In the genomic region with DNA sequence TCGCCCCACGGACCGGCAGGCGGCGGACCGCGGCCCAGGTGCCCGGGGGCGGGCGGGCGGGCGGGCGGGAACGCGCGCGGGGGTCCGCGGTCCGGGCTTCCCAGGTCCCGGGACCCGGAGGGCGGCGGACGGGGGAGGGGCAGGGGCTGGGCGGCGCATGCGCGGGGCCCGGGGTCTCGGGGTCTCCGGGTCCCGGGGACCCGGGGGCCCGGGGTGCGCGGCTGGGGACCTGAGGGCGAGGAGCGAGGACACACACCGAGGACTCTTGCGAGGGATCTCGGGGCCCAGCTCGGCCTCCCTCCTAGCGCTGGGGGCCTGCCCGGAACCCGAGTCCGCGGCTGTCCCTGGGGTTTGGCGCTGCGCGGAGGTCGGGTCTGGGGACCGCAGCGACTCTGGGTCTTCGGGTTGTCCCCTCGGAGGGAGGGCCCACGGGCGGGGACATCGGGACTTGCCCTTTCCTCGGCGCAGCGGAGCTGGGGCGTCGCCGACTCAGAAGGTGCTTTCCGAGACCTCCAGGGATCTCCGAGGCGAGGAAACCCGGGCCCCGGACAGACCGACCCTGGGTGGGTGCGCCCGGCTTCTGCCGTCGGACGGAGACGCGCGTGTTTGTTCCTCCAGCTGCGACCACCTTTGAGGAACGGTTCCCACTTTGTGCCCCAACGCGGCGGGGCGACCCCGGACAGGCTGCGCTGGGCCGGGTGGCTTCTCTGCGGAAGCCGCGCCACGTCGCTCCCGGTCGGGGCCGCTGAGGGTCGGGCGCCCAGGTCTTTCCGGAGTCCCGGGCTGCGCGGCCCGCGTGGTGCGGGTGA, we compare ENCODE assay signal across 8 cellular contexts. TPM values are rescaled to one million over a fixed set of nuclear protein-coding genes. Genes with fewer than 3 reads are reported as not detected.
A peak's percentile ranks its signal among the peaks of the same experiment; 100 is the strongest.
DNase-seq lines count a peak whose midpoint lies in the region; ATAC-seq and TF ChIP-seq lines count a peak whose summit lies in the region.

No MANE protein-coding gene starts in this region.

- no peaks in the 10 kb centered on the region; the same call in 1 of the 2 replicates for H4K20me1 ChIP-seq in OCI-LY3 (ENCODE audit: insufficient read depth, low read length)

- H3K27ac Mint-ChIP-seq in activated T-helper 2 cell treated with anti-CD3 and anti-CD28 coated beads, Interferon-gamma antibody, Interleukin-2, Interleukin-4, amounts not matched to agents 10 μg/mL and 5 μg/mL and 100 μg/mL, durations not matched to agents 14 hours and 24 hours and 36 hours, result no peak overlapping the region

- no peaks in the 10 kb centered on the region for H3K9me3 Mint-ChIP-seq in activated T-helper 2 cell treated with anti-CD3 and anti-CD28 coated beads, Interferon-gamma antibody, Interleukin-2, Interleukin-4, amounts not matched to agents 10 μg/mL and 5 μg/mL and 100 μg/mL, durations not matched to agents 14 hours and 24 hours and 36 hours

- no peak overlapping the region for H4K91ac ChIP-seq in trophoblast cell (ENCODE audit: low read depth, low read length)

- H3K4ac ChIP-seq in trophoblast cell (ENCODE audit: low read depth, low read length), result no peak overlapping the region

- H3K23ac ChIP-seq in trophoblast cell (ENCODE audit: low read length), result no peak overlapping the region

- no CpG with 5 or more reads among the region's 105 CpGs for WGBS in trophoblast cell (ENCODE audit: extremely low coverage, insufficient coverage, insufficient read length)

- peaks cover 13% of the 10 kb centered on the region for H3K36me3 Mint-ChIP-seq in activated T-helper 2 cell treated with anti-CD3 and anti-CD28 coated beads, Interferon-gamma antibody, Interleukin-2, Interleukin-4, amounts not matched to agents 10 μg/mL and 5 μg/mL and 100 μg/mL, durations not matched to agents 14 hours and 24 hours and 36 hours (ENCODE audit: low read depth)

- no peak overlapping the region for H2BK12ac ChIP-seq in trophoblast cell (ENCODE audit: low read length)

- H3K4me2 ChIP-seq in OCI-LY3 (ENCODE audit: low read length), result peak overlapping the region; percentile 88
- peak overlapping the region; percentile 99 for H3K4me2 ChIP-seq in trophoblast cell (ENCODE audit: low read length)

- TF ChIP-seq CTCF in HFF-Myc (IDR thresholded peaks at IDR 0.05; ENCODE audit: low read depth, low read length, missing control alignments), result no peak
- TF ChIP-seq CTCF in OCI-LY3 (IDR thresholded peaks at IDR 0.05; ENCODE audit: low read depth, low read length), result no peak
- peak in 1 of 4 experiments; percentile 9 for TF ChIP-seq CTCF in uterus (IDR thresholded peaks at IDR 0.05)

- peaks cover 18% of the 10 kb centered on the region for H3K4me1 ChIP-seq in OCI-LY3 (ENCODE audit: low read length)
- H3K4me1 ChIP-seq in trophoblast cell (ENCODE audit: control insufficient read depth in 1 of 2, insufficient read depth in 2 of 2, low read length in 2 of 2), result peaks cover 7 to 8% of the 10 kb centered on the region in 2 experiments
- H3K4me1 ChIP-seq in uterus, result peaks cover 0 to 8% of the 10 kb centered on the region in 2 donors

- H3K14ac ChIP-seq in trophoblast cell (ENCODE audit: low read length), result peak overlapping the region; percentile 81

- peak overlapping the region; percentile 63 for H3K27ac ChIP-seq in OCI-LY3 (ENCODE audit: low read length)
- no peak overlapping the region for H3K27ac ChIP-seq in trophoblast cell (ENCODE audit: low read depth, low read length)
- H3K27ac ChIP-seq in uterus, result peak overlapping the region; percentile 88 to 90

- TF ChIP-seq POLR2A in uterus (IDR thresholded peaks at IDR 0.05), result no peak

- H4K12ac ChIP-seq in trophoblast cell (ENCODE audit: low read depth, low read length), result peak overlapping the region; percentile 32

- H3K27me3 Mint-ChIP-seq in activated T-helper 2 cell treated with anti-CD3 and anti-CD28 coated beads, Interferon-gamma antibody, Interleukin-2, Interleukin-4, amounts not matched to agents 10 μg/mL and 5 μg/mL and 100 μg/mL, durations not matched to agents 14 hours and 24 hours and 36 hours (ENCODE audit: low read depth), result peaks cover 33% of the 10 kb centered on the region

- H4K8ac ChIP-seq in trophoblast cell (ENCODE audit: low read depth, low read length), result peak overlapping the region; percentile 53

- H3K36me3 ChIP-seq in OCI-LY3 (replicated peaks; ENCODE audit: low read depth, low read length) (peaks cover 9% of the 10 kb centered on the region), trophoblast cell (ENCODE audit: control insufficient read depth in 1 of 2, insufficient read depth in 2 of 2, low read length in 2 of 2) (no peaks in the 10 kb centered on the region), uterus (no peaks in the 10 kb centered on the region)

- peak overlapping the region; percentile 15 for H3K18ac ChIP-seq in trophoblast cell (ENCODE audit: low read length)

- H2AFZ ChIP-seq in OCI-LY3 (ENCODE audit: low read depth, low read length) (peak overlapping the region; percentile 7; the same call in 1 of the 2 replicates), trophoblast cell (ENCODE audit: insufficient read depth, low read length, poor library complexity) (peak overlapping the region; percentile 61)

- no peak overlapping the region for H2AK5ac ChIP-seq in trophoblast cell (ENCODE audit: low read length)

- H3K79me1 ChIP-seq in trophoblast cell (ENCODE audit: low read length), result peaks cover 6% of the 10 kb centered on the region

- H3K4me3 Mint-ChIP-seq in activated T-helper 2 cell treated with anti-CD3 and anti-CD28 coated beads, Interferon-gamma antibody, Interleukin-2, Interleukin-4, amounts not matched to agents 10 μg/mL and 5 μg/mL and 100 μg/mL, durations not matched to agents 14 hours and 24 hours and 36 hours (ENCODE audit: low read depth), result peak overlapping the region; percentile 77

- H3K9ac ChIP-seq in OCI-LY3 (ENCODE audit: low read length) (peak overlapping the region; percentile 84), trophoblast cell (ENCODE audit: low read length) (peak overlapping the region; percentile 79)

- H3K4me3 ChIP-seq in GM08714 (ENCODE audit: low read length) (peak overlapping the region; percentile 91), HFF-Myc (replicated peaks; ENCODE audit: low read depth, low read length) (peak overlapping the region; percentile 69), OCI-LY3 (ENCODE audit: low read length) (peak overlapping the region; percentile 84), trophoblast cell (ENCODE audit: low read depth, low read length) (peak overlapping the region; percentile 83), uterus (peak overlapping the region; percentile 96 to 98)

- no peak overlapping the region for H2BK120ac ChIP-seq in trophoblast cell (ENCODE audit: insufficient read depth, low read length, poor library complexity)

- H3K79me2 ChIP-seq in OCI-LY3 (ENCODE audit: low read length) (peaks cover 19% of the 10 kb centered on the region), trophoblast cell (ENCODE audit: control insufficient read depth, insufficient read depth, low read length, poor library complexity) (peaks cover 5% of the 10 kb centered on the region)

- DNase-seq in HFF-Myc (ENCODE audit: extremely low read depth, low read depth), result no peak
- peak; percentile 47 for DNase-seq in activated T-helper 2 cell treated with anti-CD3 and anti-CD28 coated beads, Interferon-gamma antibody, Interleukin-2, Interleukin-4, amounts not matched to agents 10 μg/mL and 5 μg/mL and 100 μg/mL, durations not matched to agents 14 hours and 24 hours and 36 hours (ENCODE audit: low spot score)
- peak; percentile 14 for DNase-seq in glomerular visceral epithelial cell (ENCODE audit: extremely low spot score)
- DNase-seq in trophoblast cell, result peak in 1 of 2 donors; percentile 52
- DNase-seq in uterus, result peak in 1 of 2 donors; percentile 47

- H2BK5ac ChIP-seq in trophoblast cell (ENCODE audit: low read depth, low read length, poor library complexity), result no peak overlapping the region

- H3K9me3 ChIP-seq in OCI-LY3 (ENCODE audit: insufficient read depth, low read length), result no peaks in the 10 kb centered on the region
- H3K9me3 ChIP-seq in trophoblast cell (ENCODE audit: insufficient read depth, low read depth, low read length), result peaks cover 5% of the 10 kb centered on the region
- no peaks in the 10 kb centered on the region for H3K9me3 ChIP-seq in uterus

- intact Hi-C loops in activated T-helper 2 cell treated with anti-CD3 and anti-CD28 coated beads, Interferon-gamma antibody, Interleukin-2, Interleukin-4, amounts not matched to agents 10 μg/mL and 5 μg/mL and 100 μg/mL, durations not matched to agents 14 hours and 24 hours and 36 hours (cut with micrococcal nuclease), result loop anchor here (2.0 to 5.0 kb wide), 2 partner anchors 101 to 146 kb away; partner anchors contain the start of genes CDPF1 and GTSE1
- intact Hi-C loops in uterus (cut with DNase I; ENCODE audit: low total_unique reads), result no loop called here

- peaks cover 12% of the 10 kb centered on the region for H3K4me1 Mint-ChIP-seq in activated T-helper 2 cell treated with anti-CD3 and anti-CD28 coated beads, Interferon-gamma antibody, Interleukin-2, Interleukin-4, amounts not matched to agents 10 μg/mL and 5 μg/mL and 100 μg/mL, durations not matched to agents 14 hours and 24 hours and 36 hours (ENCODE audit: low read depth)

- H3K27me3 ChIP-seq in OCI-LY3 (ENCODE audit: low read depth, low read length) (peaks cover 30% of the 10 kb centered on the region), trophoblast cell (ENCODE audit: insufficient read depth, low read length) (peaks cover 28% of the 10 kb centered on the region), uterus (no peaks in the 10 kb centered on the region)

- ATAC-seq in GM18858 (IDR thresholded peaks at IDR 0.05; ENCODE audit: unreplicated experiment), result no peak

RNA-seq across cellular contexts. Expression of gene PPARA, which starts 0.5 kb away (rescaled TPM):
- total RNA-seq in activated T-helper 2 cell treated with anti-CD3 and anti-CD28 coated beads, Interferon-gamma antibody, Interleukin-2, Interleukin-4, amounts not matched to agents 10 μg/mL and 5 μg/mL and 100 μg/mL, durations not matched to agents 14 hours and 24 hours and 36 hours, result 14.0 and 14.5 TPM in 2 replicates
- polyA plus RNA-seq in trophoblast cell (2013), result 5.1 and 5.5 TPM in 2 replicates
- 10 to 100 TPM in 2 of 4 donors, 1 to 10 TPM in 2; 1.8 to 24.8 (median 14.0) TPM for total RNA-seq in uterus
